Comparison of ENCODE assay signal across 1 cellular context in genomic region chr6:51477912-51478311, GRCh38.
TF ChIP-seq lines count a peak whose summit lies in the region.

No MANE protein-coding gene starts in this region.

TF ChIP-seq in H1, 55 proteins besides CTCF, POLR2A, EP300 and RAD21 (continued from another document):
- TF ChIP-seq USF2 (IDR thresholded peaks at IDR 0.05; ENCODE audit: low read length) (no peak), CREB1 (IDR thresholded peaks at IDR 0.05) (no peak), ATF2 (IDR thresholded peaks at IDR 0.05; ENCODE audit: low read length) (no peak), EGR1 (IDR thresholded peaks at IDR 0.05; ENCODE audit: borderline replicate concordance, low read depth, low read length) (no peak), ATF3 (IDR thresholded peaks at IDR 0.05; ENCODE audit: insufficient read depth, low read depth, low read length) (no peak), EZH2 (IDR thresholded peaks at IDR 0.05; ENCODE audit: low read depth, low read length, severe bottlenecking) (no peak), YY1 (IDR thresholded peaks at IDR 0.05; ENCODE audit: low read depth, low read length) (no peak)
